Comparison of ENCODE assay signal across 29 cellular contexts in the genomic region with DNA sequence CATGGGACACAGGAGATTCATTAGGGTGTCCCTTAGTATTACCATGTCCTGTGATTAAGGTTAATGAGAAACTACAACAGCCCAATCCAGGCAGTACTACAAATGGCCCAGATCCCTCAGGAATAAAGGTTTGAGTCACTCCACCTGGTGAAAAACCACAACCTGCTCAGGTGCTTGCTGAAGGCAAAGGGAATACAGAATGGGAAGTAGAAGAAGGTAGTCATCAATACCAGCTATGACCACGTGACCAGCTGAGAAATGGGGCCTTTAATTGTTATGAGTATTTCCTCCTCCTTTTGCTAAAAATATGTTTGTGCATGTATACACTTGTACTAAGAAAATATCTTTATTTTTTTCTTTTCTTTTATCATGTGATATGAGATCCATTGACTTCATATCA.
"Had no signal": no experiment of that assay in that cellular context is flagged by ENCODE, and none has a peak within 500 bp of the region (broad histone marks: within the 10 kb centered on the region; RNA-seq: fewer than 3 reads in every experiment).

No MANE protein-coding gene starts in this region.

- H3K9me3 ChIP-seq: neutrophil, ovary, psoas muscle, suprapubic skin, testis, tibial artery, transverse colon, vagina had no signal

- H2AFZ ChIP-seq: parathyroid adenoma had no signal

- H3K27me3 ChIP-seq: neutrophil, ovary, spleen, suprapubic skin, testis, tibial artery, transverse colon, vagina had no signal

- H3K4me2 ChIP-seq: smooth muscle cell had no signal

- H3K9ac ChIP-seq: parathyroid adenoma had no signal

- DNase-seq: naive thymus-derived CD8-positive, alpha-beta T cell; nephron progenitor cell; nucleus accumbens; ovary; posterior cingulate gyrus; psoas muscle; right cardiac atrium; spleen; stimulated activated CD4-positive, alpha-beta T cell treated with anti-CD3 and anti-CD28 coated beads, Interleukin-12 subunit alpha, Interleukin-12 subunit beta, amount 100 ng/mL, for 4 hours; stimulated activated CD4-positive, alpha-beta T cell treated with anti-CD3 and anti-CD28 coated beads, Interleukin-1b, Interleukin-23, amount 100 ng/mL, for 48 hours; stimulated activated CD4-positive, alpha-beta T cell treated with anti-CD3 and anti-CD28 coated beads, Interleukin-4, amount 100 ng/mL, for 1 hour; stimulated activated CD4-positive, alpha-beta T cell treated with anti-CD3 and anti-CD28 coated beads, Interleukin-4, amount 100 ng/mL, for 4 hours; stimulated activated CD8-positive, alpha-beta memory T cell treated with anti-CD3 and anti-CD28 coated beads, Interleukin-4, amount 100 ng/mL, for 48 hours; stimulated activated naive CD4-positive, alpha-beta T cell; stimulated activated naive CD8-positive, alpha-beta T cell treated with anti-CD3 and anti-CD28 coated beads, Interleukin-15, amount 100 ng/mL, for 72 hours; stimulated activated naive CD8-positive, alpha-beta T cell treated with anti-CD3 and anti-CD28 coated beads, Interleukin-15, Interleukin-2, amounts not matched to agents 100 U/mL and 50 U/mL, for 24 hours; substantia nigra; testis; tibial artery; transverse colon had no signal

- H3K4me3 ChIP-seq: ovary, psoas muscle, skin epidermis, smooth muscle cell, spleen, suprapubic skin, testis, tibial artery, transverse colon, vagina had no signal

- ATAC-seq: naive thymus-derived CD8-positive, alpha-beta T cell; natural killer cell treated with Interleukin-12 subunit alpha and Interleukin-12 subunit beta and Interleukin-15 and Interleukin-18, amount 100 ng/mL, for 72 hours; psoas muscle; right cardiac atrium; sciatic nerve; stimulated activated memory B cell treated with anti-CD40 and anti-IgM and Interleukin-4, amounts not matched to agents 10 μg/mL and 1 μg/mL and 100 μg/mL, for 72 hours; stimulated activated naive CD8-positive, alpha-beta T cell treated with anti-CD3 and anti-CD28 coated beads, Interleukin-15, amount 100 ng/mL, for 72 hours; stimulated activated naive CD8-positive, alpha-beta T cell treated with anti-CD3 and anti-CD28 coated beads, Interleukin-15, Interleukin-2, amounts not matched to agents 100 U/mL and 50 U/mL, for 24 hours had no signal

- H3K36me3 ChIP-seq: neutrophil, ovary, spleen, suprapubic skin, tibial artery, transverse colon, vagina had no signal

- H3K4me1 ChIP-seq: parathyroid adenoma, psoas muscle, spleen, suprapubic skin, testis, transverse colon, vagina had no signal

- H3K79me2 ChIP-seq: parathyroid adenoma had no signal

- H3K27ac ChIP-seq: neutrophil, ovary, parathyroid adenoma, psoas muscle, skin epidermis, spleen, suprapubic skin, testis, tibial artery, transverse colon, vagina had no signal
